27 cellular contexts compared by ENCODE assay signal in the genomic region with DNA sequence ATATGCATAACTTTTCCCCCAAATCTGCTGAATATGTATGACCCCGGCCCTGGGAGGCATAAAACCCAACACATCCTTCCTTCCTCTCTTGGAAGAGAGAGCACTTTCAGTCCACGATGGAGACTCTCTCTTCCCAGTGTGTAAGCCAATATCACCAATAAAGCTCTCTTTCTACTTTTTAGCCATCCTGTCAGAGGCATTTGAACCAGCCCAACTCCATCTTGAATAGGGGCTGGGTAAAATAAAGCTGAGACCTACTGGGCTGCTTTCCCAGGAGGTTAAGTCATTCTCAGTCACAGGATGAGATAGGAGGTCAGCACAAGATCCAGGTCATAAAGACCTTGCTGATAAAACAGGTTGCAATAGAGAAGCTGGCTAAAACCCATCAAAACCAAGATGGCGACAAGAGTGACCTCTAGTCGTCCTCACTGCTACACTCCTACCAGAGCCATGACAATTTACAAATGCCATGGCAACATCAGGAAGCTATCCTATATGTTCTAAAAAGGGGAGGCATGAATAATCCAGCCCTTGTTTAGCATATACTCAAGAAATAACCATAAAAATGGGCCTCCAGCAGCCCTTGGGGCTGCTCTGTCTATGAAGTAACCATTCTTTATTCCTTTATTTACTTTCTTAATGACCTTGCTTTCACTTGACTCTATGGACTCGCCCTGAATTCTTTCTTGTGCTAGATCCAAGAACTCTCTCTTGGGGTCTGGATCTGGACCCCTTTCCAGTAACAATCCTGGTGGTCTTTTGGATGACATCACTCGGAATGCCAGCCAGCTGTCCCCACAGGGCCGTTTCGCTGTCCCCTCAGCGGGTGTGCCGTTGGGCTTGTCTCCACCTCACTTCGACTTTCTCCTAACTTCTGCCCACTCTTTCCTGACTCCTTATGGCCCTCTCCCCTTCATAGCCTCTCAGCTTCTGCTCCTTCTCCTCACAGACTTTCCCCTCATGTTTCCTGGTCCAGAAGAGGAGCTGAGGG.
"Had no signal": no experiment of that assay in that cellular context is flagged by ENCODE, and none has a peak within 500 bp of the region (broad histone marks: within the 10 kb centered on the region; RNA-seq: fewer than 3 reads in every experiment).

No MANE protein-coding gene starts in this region.

- H3K27me3 Mint-ChIP-seq: progenitor cell of endocrine pancreas; stimulated activated naive CD8-positive, alpha-beta T cell treated with anti-CD3 and anti-CD28 coated beads, Interleukin-15, amount 100 ng/mL, for 72 hours had no signal

- H3K36me3 ChIP-seq: gastrocnemius medialis, pancreas, thyroid gland had no signal

- H3K4me3 ChIP-seq: dorsolateral prefrontal cortex, gastrocnemius medialis, hepatocyte, mucosa of descending colon, pancreas, smooth muscle cell, thyroid gland had no signal

- H3K4me1 Mint-ChIP-seq: mesothelial cell of epicardium; naive B cell; stimulated activated naive CD8-positive, alpha-beta T cell treated with anti-CD3 and anti-CD28 coated beads, Interleukin-15, amount 100 ng/mL, for 72 hours had no signal

- H3K27ac Mint-ChIP-seq: mesothelial cell of epicardium, naive B cell, progenitor cell of endocrine pancreas had no signal

- H3K9me3 Mint-ChIP-seq: mesothelial cell of epicardium; natural killer cell treated with Interleukin-12 subunit alpha and Interleukin-12 subunit beta and Interleukin-15 and Interleukin-18, amount 100 ng/mL, for 72 hours had no signal

- H3K36me3 Mint-ChIP-seq: mesothelial cell of epicardium; naive B cell; natural killer cell treated with Interleukin-12 subunit alpha and Interleukin-12 subunit beta and Interleukin-15 and Interleukin-18, amount 100 ng/mL, for 72 hours had no signal

- H3K4me3 Mint-ChIP-seq: mesothelial cell of epicardium; naive B cell; natural killer cell treated with Interleukin-12 subunit alpha and Interleukin-12 subunit beta and Interleukin-15 and Interleukin-18, amount 100 ng/mL, for 72 hours; stimulated activated naive CD8-positive, alpha-beta T cell treated with anti-CD3 and anti-CD28 coated beads, Interleukin-15, amount 100 ng/mL, for 72 hours had no signal

- H3K27me3 ChIP-seq: dorsolateral prefrontal cortex, gastrocnemius medialis, hepatocyte, pancreas, thyroid gland had no signal

- H3K27ac ChIP-seq: dorsolateral prefrontal cortex, gastrocnemius medialis, hepatocyte, pancreas, thyroid gland had no signal

- ATAC-seq: gastrocnemius medialis; left lobe of liver; mucosa of descending colon; natural killer cell treated with Interleukin-12 subunit alpha and Interleukin-12 subunit beta and Interleukin-15 and Interleukin-18, amount 100 ng/mL, for 72 hours; pancreas; sciatic nerve; stimulated activated naive CD8-positive, alpha-beta T cell treated with anti-CD3 and anti-CD28 coated beads, Interleukin-15, amount 100 ng/mL, for 72 hours had no signal

- DNase-seq: cerebellar nuclear complex; dorsolateral prefrontal cortex; effector CD4-positive, alpha-beta T cell; foreskin fibroblast; gastrocnemius medialis; head of caudate nucleus; kidney; mesenchymal stem cell; mucosa of descending colon; naive B cell; occipital lobe; pancreas; stimulated activated CD4-positive, alpha-beta T cell treated with anti-CD3 and anti-CD28 coated beads, Interleukin-12 subunit alpha, Interleukin-12 subunit beta, amount 100 ng/mL, for 4 hours; stimulated activated CD4-positive, alpha-beta T cell treated with anti-CD3 and anti-CD28 coated beads, Interleukin-1b, Interleukin-23, amount 100 ng/mL, for 48 hours; stimulated activated CD4-positive, alpha-beta T cell treated with anti-CD3 and anti-CD28 coated beads, Interleukin-4, amount 100 ng/mL, for 1 hour; stimulated activated CD8-positive, alpha-beta memory T cell treated with anti-CD3 and anti-CD28 coated beads, Interleukin-4, amount 100 ng/mL, for 48 hours; stimulated activated naive CD4-positive, alpha-beta T cell; stimulated activated naive CD8-positive, alpha-beta T cell treated with anti-CD3 and anti-CD28 coated beads, Interleukin-15, amount 100 ng/mL, for 72 hours; thyroid gland; trophoblast cell had no signal

- H3K9me3 ChIP-seq: gastrocnemius medialis, mucosa of descending colon, pancreas, thyroid gland had no signal

- H3K4me1 ChIP-seq: gastrocnemius medialis, pancreas, thyroid gland had no signal

- H3K4me2 ChIP-seq: hepatocyte, smooth muscle cell had no signal

- H2AFZ ChIP-seq: hepatocyte had no signal
